In genomic region chr4:183443609-183444148, GRCh38 we compare ENCODE assay signal across 2 cellular contexts.
TF ChIP-seq lines count a peak whose summit lies in the region.

No MANE protein-coding gene starts in this region.

TF ChIP-seq in IMR-90, 13 proteins besides CTCF, POLR2A, EP300 and RAD21 (continued from another document):
- no peak for TF ChIP-seq NFE2L2 (IDR thresholded peaks at IDR 0.05; ENCODE audit: low read depth, low read length)
- no peak for TF ChIP-seq CHD1 (IDR thresholded peaks at IDR 0.05; ENCODE audit: low read depth, low read length)
- TF ChIP-seq MAFK (IDR thresholded peaks at IDR 0.05; ENCODE audit: low read depth, low read length), result no peak

TF ChIP-seq in WTC11, 78 proteins besides CTCF, POLR2A, EP300 and RAD21 (continued from another document):
- TF ChIP-seq, protein P1, sequence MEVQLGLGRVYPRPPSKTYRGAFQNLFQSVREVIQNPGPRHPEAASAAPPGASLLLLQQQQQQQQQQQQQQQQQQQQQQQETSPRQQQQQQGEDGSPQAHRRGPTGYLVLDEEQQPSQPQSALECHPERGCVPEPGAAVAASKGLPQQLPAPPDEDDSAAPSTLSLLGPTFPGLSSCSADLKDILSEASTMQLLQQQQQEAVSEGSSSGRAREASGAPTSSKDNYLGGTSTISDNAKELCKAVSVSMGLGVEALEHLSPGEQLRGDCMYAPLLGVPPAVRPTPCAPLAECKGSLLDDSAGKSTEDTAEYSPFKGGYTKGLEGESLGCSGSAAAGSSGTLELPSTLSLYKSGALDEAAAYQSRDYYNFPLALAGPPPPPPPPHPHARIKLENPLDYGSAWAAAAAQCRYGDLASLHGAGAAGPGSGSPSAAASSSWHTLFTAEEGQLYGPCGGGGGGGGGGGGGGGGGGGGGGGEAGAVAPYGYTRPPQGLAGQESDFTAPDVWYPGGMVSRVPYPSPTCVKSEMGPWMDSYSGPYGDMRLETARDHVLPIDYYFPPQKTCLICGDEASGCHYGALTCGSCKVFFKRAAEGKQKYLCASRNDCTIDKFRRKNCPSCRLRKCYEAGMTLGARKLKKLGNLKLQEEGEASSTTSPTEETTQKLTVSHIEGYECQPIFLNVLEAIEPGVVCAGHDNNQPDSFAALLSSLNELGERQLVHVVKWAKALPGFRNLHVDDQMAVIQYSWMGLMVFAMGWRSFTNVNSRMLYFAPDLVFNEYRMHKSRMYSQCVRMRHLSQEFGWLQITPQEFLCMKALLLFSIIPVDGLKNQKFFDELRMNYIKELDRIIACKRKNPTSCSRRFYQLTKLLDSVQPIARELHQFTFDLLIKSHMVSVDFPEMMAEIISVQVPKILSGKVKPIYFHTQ (CRISPR knock-in tag; IDR thresholded peaks at IDR 0.05), result no peak
- no peak for TF ChIP-seq ZNF138 (CRISPR knock-in tag; conservative IDR thresholded peaks at IDR 0.05)
- TF ChIP-seq SP1 (CRISPR knock-in tag; conservative IDR thresholded peaks at IDR 0.05), result no peak
- no peak for TF ChIP-seq HMGXB4 (CRISPR knock-in tag; IDR thresholded peaks at IDR 0.05)
- TF ChIP-seq SMAD4 (CRISPR knock-in tag; IDR thresholded peaks at IDR 0.05), result 0 out of 2 replicates have a peak, but pooled peaks have one; percentile 10
- TF ChIP-seq TEAD1 (CRISPR knock-in tag; IDR thresholded peaks at IDR 0.05), result no peak
- TF ChIP-seq KAT7 (CRISPR knock-in tag; IDR thresholded peaks at IDR 0.05; ENCODE audit: borderline replicate concordance), result no peak
- 0 out of 2 replicates have a peak, but pooled peaks have one; percentile 22 for TF ChIP-seq JUN (CRISPR knock-in tag; IDR thresholded peaks at IDR 0.05)
- no peak for TF ChIP-seq EMX1 (CRISPR knock-in tag; IDR thresholded peaks at IDR 0.05)
- no peak for TF ChIP-seq MXD4 (CRISPR knock-in tag; IDR thresholded peaks at IDR 0.05; ENCODE audit: borderline replicate concordance)
- no peak for TF ChIP-seq ZSCAN18 (CRISPR knock-in tag; IDR thresholded peaks at IDR 0.05)
- TF ChIP-seq, protein P2, sequence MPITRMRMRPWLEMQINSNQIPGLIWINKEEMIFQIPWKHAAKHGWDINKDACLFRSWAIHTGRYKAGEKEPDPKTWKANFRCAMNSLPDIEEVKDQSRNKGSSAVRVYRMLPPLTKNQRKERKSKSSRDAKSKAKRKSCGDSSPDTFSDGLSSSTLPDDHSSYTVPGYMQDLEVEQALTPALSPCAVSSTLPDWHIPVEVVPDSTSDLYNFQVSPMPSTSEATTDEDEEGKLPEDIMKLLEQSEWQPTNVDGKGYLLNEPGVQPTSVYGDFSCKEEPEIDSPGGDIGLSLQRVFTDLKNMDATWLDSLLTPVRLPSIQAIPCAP (CRISPR knock-in tag; IDR thresholded peaks at IDR 0.05), result no peak
- no peak for TF ChIP-seq RELA (CRISPR knock-in tag; IDR thresholded peaks at IDR 0.05; ENCODE audit: borderline replicate concordance)
- TF ChIP-seq CDX4 (CRISPR knock-in tag; IDR thresholded peaks at IDR 0.05; ENCODE audit: borderline replicate concordance), result no peak
- no peak for TF ChIP-seq CREM (CRISPR knock-in tag; IDR thresholded peaks at IDR 0.05)
- TF ChIP-seq ZNF671 (CRISPR knock-in tag; IDR thresholded peaks at IDR 0.05), result no peak
- TF ChIP-seq TCF7 (CRISPR knock-in tag; IDR thresholded peaks at IDR 0.05; ENCODE audit: low read depth), result no peak
- TF ChIP-seq ZNF281 (CRISPR knock-in tag; IDR thresholded peaks at IDR 0.05), result no peak
- TF ChIP-seq, protein P3, sequence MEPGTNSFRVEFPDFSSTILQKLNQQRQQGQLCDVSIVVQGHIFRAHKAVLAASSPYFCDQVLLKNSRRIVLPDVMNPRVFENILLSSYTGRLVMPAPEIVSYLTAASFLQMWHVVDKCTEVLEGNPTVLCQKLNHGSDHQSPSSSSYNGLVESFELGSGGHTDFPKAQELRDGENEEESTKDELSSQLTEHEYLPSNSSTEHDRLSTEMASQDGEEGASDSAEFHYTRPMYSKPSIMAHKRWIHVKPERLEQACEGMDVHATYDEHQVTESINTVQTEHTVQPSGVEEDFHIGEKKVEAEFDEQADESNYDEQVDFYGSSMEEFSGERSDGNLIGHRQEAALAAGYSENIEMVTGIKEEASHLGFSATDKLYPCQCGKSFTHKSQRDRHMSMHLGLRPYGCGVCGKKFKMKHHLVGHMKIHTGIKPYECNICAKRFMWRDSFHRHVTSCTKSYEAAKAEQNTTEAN (CRISPR knock-in tag; IDR thresholded peaks at IDR 0.05), result no peak
- TF ChIP-seq NR1H2 (CRISPR knock-in tag; IDR thresholded peaks at IDR 0.05), result no peak
- TF ChIP-seq RORB (CRISPR knock-in tag; IDR thresholded peaks at IDR 0.05), result no peak
- TF ChIP-seq ESRRA (CRISPR knock-in tag; IDR thresholded peaks at IDR 0.05; ENCODE audit: borderline replicate concordance), result no peak
- no peak for TF ChIP-seq GRHL2 (CRISPR knock-in tag; IDR thresholded peaks at IDR 0.05; ENCODE audit: insufficient replicate concordance, severe bottlenecking)
- TF ChIP-seq NR2C2 (CRISPR knock-in tag; IDR thresholded peaks at IDR 0.05), result no peak
- TF ChIP-seq MAX (CRISPR knock-in tag; IDR thresholded peaks at IDR 0.05), result peak; percentile 71
- no peak for TF ChIP-seq ATF1 (CRISPR knock-in tag; IDR thresholded peaks at IDR 0.05)
- TF ChIP-seq GABPB1 (CRISPR knock-in tag; IDR thresholded peaks at IDR 0.05), result peak; percentile 15; the same call in 1 of the 2 replicates
- no peak for TF ChIP-seq ZNF425 (CRISPR knock-in tag; conservative IDR thresholded peaks at IDR 0.05)
- TF ChIP-seq FOXP4 (CRISPR knock-in tag; IDR thresholded peaks at IDR 0.05), result no peak
- TF ChIP-seq FOXP1 (CRISPR knock-in tag; IDR thresholded peaks at IDR 0.05; ENCODE audit: borderline replicate concordance), result peak; percentile 11; the same call in 1 of the 2 replicates
- TF ChIP-seq, protein P4, sequence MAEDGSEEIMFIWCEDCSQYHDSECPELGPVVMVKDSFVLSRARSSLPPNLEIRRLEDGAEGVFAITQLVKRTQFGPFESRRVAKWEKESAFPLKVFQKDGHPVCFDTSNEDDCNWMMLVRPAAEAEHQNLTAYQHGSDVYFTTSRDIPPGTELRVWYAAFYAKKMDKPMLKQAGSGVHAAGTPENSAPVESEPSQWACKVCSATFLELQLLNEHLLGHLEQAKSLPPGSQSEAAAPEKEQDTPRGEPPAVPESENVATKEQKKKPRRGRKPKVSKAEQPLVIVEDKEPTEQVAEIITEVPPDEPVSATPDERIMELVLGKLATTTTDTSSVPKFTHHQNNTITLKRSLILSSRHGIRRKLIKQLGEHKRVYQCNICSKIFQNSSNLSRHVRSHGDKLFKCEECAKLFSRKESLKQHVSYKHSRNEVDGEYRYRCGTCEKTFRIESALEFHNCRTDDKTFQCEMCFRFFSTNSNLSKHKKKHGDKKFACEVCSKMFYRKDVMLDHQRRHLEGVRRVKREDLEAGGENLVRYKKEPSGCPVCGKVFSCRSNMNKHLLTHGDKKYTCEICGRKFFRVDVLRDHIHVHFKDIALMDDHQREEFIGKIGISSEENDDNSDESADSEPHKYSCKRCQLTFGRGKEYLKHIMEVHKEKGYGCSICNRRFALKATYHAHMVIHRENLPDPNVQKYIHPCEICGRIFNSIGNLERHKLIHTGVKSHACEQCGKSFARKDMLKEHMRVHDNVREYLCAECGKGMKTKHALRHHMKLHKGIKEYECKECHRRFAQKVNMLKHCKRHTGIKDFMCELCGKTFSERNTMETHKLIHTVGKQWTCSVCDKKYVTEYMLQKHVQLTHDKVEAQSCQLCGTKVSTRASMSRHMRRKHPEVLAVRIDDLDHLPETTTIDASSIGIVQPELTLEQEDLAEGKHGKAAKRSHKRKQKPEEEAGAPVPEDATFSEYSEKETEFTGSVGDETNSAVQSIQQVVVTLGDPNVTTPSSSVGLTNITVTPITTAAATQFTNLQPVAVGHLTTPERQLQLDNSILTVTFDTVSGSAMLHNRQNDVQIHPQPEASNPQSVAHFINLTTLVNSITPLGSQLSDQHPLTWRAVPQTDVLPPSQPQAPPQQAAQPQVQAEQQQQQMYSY (CRISPR knock-in tag; IDR thresholded peaks at IDR 0.05), result no peak
- TF ChIP-seq IRF2 (CRISPR knock-in tag; IDR thresholded peaks at IDR 0.05; ENCODE audit: borderline replicate concordance, low read depth), result no peak
- no peak for TF ChIP-seq TP53 (CRISPR knock-in tag; IDR thresholded peaks at IDR 0.05)
- TF ChIP-seq, protein P5, sequence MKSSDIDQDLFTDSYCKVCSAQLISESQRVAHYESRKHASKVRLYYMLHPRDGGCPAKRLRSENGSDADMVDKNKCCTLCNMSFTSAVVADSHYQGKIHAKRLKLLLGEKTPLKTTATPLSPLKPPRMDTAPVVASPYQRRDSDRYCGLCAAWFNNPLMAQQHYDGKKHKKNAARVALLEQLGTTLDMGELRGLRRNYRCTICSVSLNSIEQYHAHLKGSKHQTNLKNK (CRISPR knock-in tag; IDR thresholded peaks at IDR 0.05), result no peak
- TF ChIP-seq CBFB (CRISPR knock-in tag; IDR thresholded peaks at IDR 0.05; ENCODE audit: low read depth), result 0 out of 2 replicates have a peak, but pooled peaks have one; percentile 2
- 0 out of 2 replicates have a peak, but pooled peaks have one; percentile 6 for TF ChIP-seq MYBL2 (CRISPR knock-in tag; IDR thresholded peaks at IDR 0.05)
- no peak for TF ChIP-seq SOX15 (CRISPR knock-in tag; IDR thresholded peaks at IDR 0.05)
- TF ChIP-seq ZNF232 (CRISPR knock-in tag; IDR thresholded peaks at IDR 0.05), result 0 out of 2 replicates have a peak, but pooled peaks have one; percentile 4
